In the genomic region with DNA sequence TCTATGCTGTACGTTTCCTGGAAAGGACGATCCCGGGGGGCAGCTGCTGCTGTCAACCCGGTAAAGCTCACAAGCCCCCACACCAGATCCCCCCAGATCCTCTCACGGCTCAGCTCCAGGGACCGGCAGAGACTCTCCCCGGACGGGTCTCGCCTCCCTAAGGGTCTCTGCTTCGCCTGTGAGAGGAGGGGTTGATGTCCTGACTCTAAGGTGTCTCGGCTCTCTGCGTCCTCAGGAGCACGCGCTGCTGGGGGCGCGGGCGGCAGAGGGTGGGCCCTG, we compare ENCODE assay signal across 8 cellular contexts. TPM values are rescaled to one million over a fixed set of nuclear protein-coding genes. Genes with fewer than 3 reads are reported as not detected.
DNase-seq lines count a peak whose midpoint lies in the region; ATAC-seq and TF ChIP-seq lines count a peak whose summit lies in the region.

No MANE protein-coding gene starts in this region.

- peak overlapping the region in 1 of 2 donors; percentile 3 for H3K27ac ChIP-seq in lung (ENCODE audit: low read depth in 1 of 2, low read length in 1 of 2)
- H3K27ac ChIP-seq in upper lobe of left lung: peak overlapping the region; percentile 11 to 88 (median 72)

- DNase-seq in lung (ENCODE audit: low spot score) (no peak), upper lobe of left lung (no peak), G401 (ENCODE audit: low spot score) (no peak), anterior cingulate cortex (lab: John Stamatoyannopoulos, UW) (no peak)

- no peaks in the 10 kb centered on the region for H3K9me3 ChIP-seq in lung (ENCODE audit: control insufficient read depth in 2 of 2, insufficient read depth in 1 of 2, low read length in 1 of 2)
- H3K9me3 ChIP-seq in upper lobe of left lung: no peaks in the 10 kb centered on the region

- peak; percentile 22 for ATAC-seq in GM18505 (IDR thresholded peaks at IDR 0.05; ENCODE audit: unreplicated experiment)
- peak; percentile 28 for ATAC-seq in HG03432 (IDR thresholded peaks at IDR 0.05; ENCODE audit: unreplicated experiment)
- no peak for ATAC-seq in lung (ENCODE audit: insufficient read depth, low FRiP score)
- peak; percentile 5 to 33 for ATAC-seq in upper lobe of left lung (ENCODE audit: low FRiP score in 2 of 2)
- no peak for ATAC-seq in esophagus mucosa

- H3K4me3 ChIP-seq in lung (peak overlapping the region; percentile 66), upper lobe of left lung (peak overlapping the region; percentile 61 to 70 (median 65))

- peaks cover 24% of the 10 kb centered on the region for H3K4me1 Mint-ChIP-seq in brain

- no peak for TF ChIP-seq POLR2A in GM18505 (IDR thresholded peaks at IDR 0.05; ENCODE audit: borderline replicate concordance, extremely low read depth, insufficient read depth, insufficient read length)
- no peak for TF ChIP-seq POLR2A in upper lobe of left lung (IDR thresholded peaks at IDR 0.05)

- in situ Hi-C loops in G401 (cut with HindIII; ENCODE audit: low sequenced_read_pairs): no loop called here

- H3K36me3 ChIP-seq in lung (ENCODE audit: control insufficient read depth in 2 of 2, insufficient read depth in 2 of 2, low read length in 2 of 2): no peaks in the 10 kb centered on the region
- no peaks in the 10 kb centered on the region for H3K36me3 ChIP-seq in upper lobe of left lung

- peaks cover 0 to 5% of the 10 kb centered on the region in 2 donors for H3K4me1 ChIP-seq in lung (ENCODE audit: control insufficient read depth in 2 of 2, insufficient read depth in 2 of 2, low read length in 2 of 2)
- H3K4me1 ChIP-seq in upper lobe of left lung: peaks cover 25 to 56% (median 38%) of the 10 kb centered on the region in 4 donors

- H3K36me3 Mint-ChIP-seq in brain: no peaks in the 10 kb centered on the region

- H3K4me3 Mint-ChIP-seq in brain: peak overlapping the region; percentile 75 to 86 (median 83)

- WGBS in lung, 2 donors: 0 to 3% methylated on average over 17 of the region's 17 CpGs
- 0% methylated on average over 11 of the region's 17 CpGs; no CpG with 5 or more reads in 1 of the 2 donors for WGBS in upper lobe of left lung, 2 donors

- no peaks in the 10 kb centered on the region for H3K27me3 ChIP-seq in lung (ENCODE audit: control insufficient read depth, insufficient read depth)
- no peaks in the 10 kb centered on the region for H3K27me3 ChIP-seq in upper lobe of left lung

- H3K27ac Mint-ChIP-seq in brain: no peak overlapping the region

- H3K27me3 Mint-ChIP-seq in brain: no peaks in the 10 kb centered on the region

- no peak for TF ChIP-seq EP300 in upper lobe of left lung (IDR thresholded peaks at IDR 0.05)

- no peak for TF ChIP-seq CTCF in brain (conservative IDR thresholded peaks at IDR 0.05)
- TF ChIP-seq CTCF in lung (IDR thresholded peaks at IDR 0.05; ENCODE audit: control extremely low read depth, extremely low read depth): no peak
- TF ChIP-seq CTCF in upper lobe of left lung (IDR thresholded peaks at IDR 0.05): no peak

- peaks cover 0 to 3% (median 0%) of the 10 kb centered on the region in 5 experiments for H3K9me3 Mint-ChIP-seq in brain

RNA-seq across cellular contexts. Expression of gene PSTPIP2, which starts 0.5 kb away (rescaled TPM):
- polyA plus RNA-seq in brain (ENCODE audit: insufficient read depth, low read depth, low replicate concordance) (2.2 TPM), lung (10 to 100 TPM in 1 of 2 donors, 1 to 10 TPM in 1; 7.5 to 49.1 TPM)
- total RNA-seq in lung (10 to 100 TPM; 11.2 to 14.4 TPM), upper lobe of left lung (10 to 100 TPM in 4 of 6 donors, 1 to 10 TPM in 2; 8.9 to 48.2 (median 13.0) TPM), esophagus mucosa (4.7 TPM)
- 18.9 and 19.0 TPM in 2 replicates for total RNA-seq in G401 (2014; rRNA removed; shearing (Covaris generic))

RNA-seq across cellular contexts. Expression of gene ATP5F1A, which starts 26.5 kb away (rescaled TPM):
- polyA plus RNA-seq in brain (ENCODE audit: insufficient read depth, low read depth, low replicate concordance): 429 TPM
- 100 to 1,000 TPM; 265 to 389 TPM for total RNA-seq in lung
- 100 to 1,000 TPM; 175 to 320 TPM for polyA plus RNA-seq in lung
- total RNA-seq in upper lobe of left lung: 100 to 1,000 TPM; 144 to 350 (median 266) TPM
- 466 TPM for total RNA-seq in esophagus mucosa
- 912 and 973 TPM in 2 replicates for total RNA-seq in G401 (2014; rRNA removed; shearing (Covaris generic))

RNA-seq across cellular contexts. Expression of gene HAUS1, which starts 32.6 kb away (rescaled TPM):
- 27.0 TPM for polyA plus RNA-seq in brain (ENCODE audit: insufficient read depth, low read depth, low replicate concordance)
- total RNA-seq in lung: 10 to 100 TPM; 17.2 to 23.5 TPM
- polyA plus RNA-seq in lung: 10 to 100 TPM; 16.8 to 27.7 TPM
- 10 to 100 TPM; 16.0 to 41.9 (median 27.5) TPM for total RNA-seq in upper lobe of left lung
- total RNA-seq in esophagus mucosa: 18.4 TPM
- 237 and 250 TPM in 2 replicates for total RNA-seq in G401 (2014; rRNA removed; shearing (Covaris generic))

Comparison
In these comparisons a context has a peak if more than half of its experiments do, and no peak if none do; other contexts are left out.
1. ATAC-seq: peak in GM18505 (single experiment), HG03432 (single experiment) and upper lobe of left lung (2 of 2); none in lung (single experiment) and esophagus mucosa (single experiment).